Comparison of ENCODE assay signal across 2 cellular contexts in the genomic region with DNA sequence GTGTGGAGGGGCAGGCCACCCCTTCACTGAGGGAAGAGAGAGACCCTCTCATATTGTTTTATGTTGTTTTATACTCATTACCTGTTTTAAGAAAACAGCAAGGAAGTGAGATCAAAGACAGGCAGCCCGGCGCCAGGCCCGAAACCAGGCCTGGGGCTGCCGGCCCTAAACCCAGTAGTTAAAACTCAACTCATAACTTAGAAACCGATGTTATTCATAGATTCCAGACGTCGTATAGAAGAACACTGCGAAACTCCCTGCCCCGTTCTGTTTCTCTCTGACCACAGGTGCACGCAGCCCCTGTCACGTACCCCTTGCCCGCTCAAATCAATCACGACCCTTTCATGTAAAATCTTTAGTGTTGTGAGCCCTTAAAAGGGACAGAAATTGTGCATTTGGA. TPM values are rescaled to one million over a fixed set of nuclear protein-coding genes. Genes with fewer than 3 reads are reported as not detected.
"Had no signal": no experiment of that assay in that cellular context is flagged by ENCODE, and none has a peak within 500 bp of the region (broad histone marks: within the 10 kb centered on the region; RNA-seq: fewer than 3 reads in every experiment).

No MANE protein-coding gene starts in this region.

RNA-seq across cellular contexts. Expression of gene CRLF2, which starts 40.5 kb away (rescaled TPM):
- total RNA-seq: bronchial epithelial cell, Right ventricle myocardium inferior had no signal
